ENCODE assay signal across 1 cellular context in the genomic region with DNA sequence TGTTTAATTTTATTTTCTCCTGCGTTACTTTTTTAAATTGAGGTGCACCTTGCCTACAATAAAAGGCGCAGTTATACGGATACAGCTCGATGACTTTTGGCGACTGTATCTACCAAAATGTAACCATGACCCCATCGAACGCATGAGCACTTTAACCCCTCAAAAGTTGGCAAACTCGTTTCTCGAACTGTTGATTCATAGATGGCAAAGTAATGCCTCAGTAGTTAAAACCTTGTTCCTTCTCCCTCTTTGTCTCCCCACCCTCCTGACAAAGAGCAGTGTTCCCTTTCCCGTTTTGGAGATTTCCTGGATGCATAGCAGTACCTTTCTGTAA.
TF ChIP-seq lines count a peak whose summit lies in the region.

No MANE protein-coding gene starts in this region.

TF ChIP-seq in IMR-90, 13 proteins besides CTCF, POLR2A, EP300 and RAD21 (continued from another document):
- TF ChIP-seq, protein P1, sequence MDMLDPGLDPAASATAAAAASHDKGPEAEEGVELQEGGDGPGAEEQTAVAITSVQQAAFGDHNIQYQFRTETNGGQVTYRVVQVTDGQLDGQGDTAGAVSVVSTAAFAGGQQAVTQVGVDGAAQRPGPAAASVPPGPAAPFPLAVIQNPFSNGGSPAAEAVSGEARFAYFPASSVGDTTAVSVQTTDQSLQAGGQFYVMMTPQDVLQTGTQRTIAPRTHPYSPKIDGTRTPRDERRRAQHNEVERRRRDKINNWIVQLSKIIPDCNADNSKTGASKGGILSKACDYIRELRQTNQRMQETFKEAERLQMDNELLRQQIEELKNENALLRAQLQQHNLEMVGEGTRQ (IDR thresholded peaks at IDR 0.05; ENCODE audit: low read depth, low read length) = no peak
- TF ChIP-seq CHD1 (IDR thresholded peaks at IDR 0.05; ENCODE audit: low read depth, low read length) (no peak), CEBPB (IDR thresholded peaks at IDR 0.05; ENCODE audit: low read depth, low read length) (no peak), MAZ (IDR thresholded peaks at IDR 0.05; ENCODE audit: borderline replicate concordance, low read depth, low read length) (no peak), RCOR1 (IDR thresholded peaks at IDR 0.05; ENCODE audit: insufficient replicate concordance, low read length) (no peak), MAFK (IDR thresholded peaks at IDR 0.05; ENCODE audit: low read depth, low read length) (no peak), NFE2L2 (IDR thresholded peaks at IDR 0.05; ENCODE audit: low read depth, low read length) (no peak)
